ENCODE assay signal across 1 cellular context in genomic region chr9:76531231-76531775, GRCh38.
TF ChIP-seq lines count a peak whose summit lies in the region.

No MANE protein-coding gene starts in this region.

TF ChIP-seq in WTC11, 78 proteins besides CTCF, POLR2A, EP300 and RAD21 (continued from another document):
- TF ChIP-seq AR (CRISPR knock-in tag; IDR thresholded peaks at IDR 0.05) (no peak), ATF1 (CRISPR knock-in tag; IDR thresholded peaks at IDR 0.05) (no peak), CDX4 (CRISPR knock-in tag; IDR thresholded peaks at IDR 0.05; ENCODE audit: borderline replicate concordance) (no peak), GABPB1 (CRISPR knock-in tag; IDR thresholded peaks at IDR 0.05) (no peak), ATF3 (CRISPR knock-in tag; conservative IDR thresholded peaks at IDR 0.05) (no peak), FOXP1 (CRISPR knock-in tag; IDR thresholded peaks at IDR 0.05; ENCODE audit: borderline replicate concordance) (no peak), KAT7 (CRISPR knock-in tag; IDR thresholded peaks at IDR 0.05; ENCODE audit: borderline replicate concordance) (no peak), USF2 (CRISPR knock-in tag; IDR thresholded peaks at IDR 0.05) (no peak), ZNF416 (CRISPR knock-in tag; IDR thresholded peaks at IDR 0.05) (no peak), ATF6 (CRISPR knock-in tag; IDR thresholded peaks at IDR 0.05) (no peak)
TF ChIP-seq in WTC11: peak in this region for 0.
